ENCODE assay signal across 24 cellular contexts in the genomic region with DNA sequence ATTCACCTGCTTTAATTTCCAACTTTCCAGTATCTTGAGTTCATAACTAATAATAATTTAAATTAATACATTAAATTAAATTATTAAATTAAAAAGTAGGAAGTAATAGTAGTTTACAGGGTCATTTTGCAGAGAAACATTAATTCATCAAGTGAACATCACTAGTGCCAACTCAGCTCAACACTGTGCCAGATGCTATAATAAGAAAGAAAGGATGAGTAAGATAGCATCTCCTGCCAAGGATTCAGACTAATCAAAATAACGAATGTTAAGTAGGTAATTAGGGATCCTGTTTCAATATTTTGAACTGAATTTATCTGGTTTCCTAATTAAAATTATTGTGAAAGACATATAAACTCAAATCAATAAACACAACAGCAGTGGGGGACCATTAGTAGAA.
"Had no signal": no experiment of that assay in that cellular context is flagged by ENCODE, and none has a peak within 500 bp of the region (broad histone marks: within the 10 kb centered on the region; RNA-seq: fewer than 3 reads in every experiment).

No MANE protein-coding gene starts in this region.

- H3K9ac ChIP-seq: KMS-11, SK-N-SH had no signal

- H3K27ac Mint-ChIP-seq: activated CD8-positive, alpha-beta T cell treated with anti-CD3 and anti-CD28 coated beads for 36 hours; activated naive CD4-positive, alpha-beta T cell treated with anti-CD3 and anti-CD28 coated beads, Interleukin-2, amount 10 ng/mL, durations not matched to agents 7 days and 5 days; activated naive CD8-positive, alpha-beta T cell treated with anti-CD3 and anti-CD28 coated beads for 36 hours; activated T-cell treated with anti-CD3 and anti-CD28 coated beads, Interleukin-2, amount 50 U/mL, for 72 hours; activated T-helper 2 cell treated with anti-CD3 and anti-CD28 coated beads, Interferon-gamma antibody, Interleukin-2, Interleukin-4, amounts not matched to agents 10 μg/mL and 5 μg/mL and 100 μg/mL, durations not matched to agents 14 hours and 24 hours and 36 hours; T-helper 1 cell treated with Interleukin-12 subunit alpha and Interleukin-12 subunit beta and Interleukin-4 antibody, amounts not matched to agents 30 μg/mL and 1 μg/mL, for 36 hours had no signal

- H3K27me3 Mint-ChIP-seq: activated CD8-positive, alpha-beta T cell treated with anti-CD3 and anti-CD28 coated beads for 36 hours; activated naive CD4-positive, alpha-beta T cell treated with anti-CD3 and anti-CD28 coated beads, Interleukin-2, amount 10 ng/mL, durations not matched to agents 7 days and 5 days; activated naive CD8-positive, alpha-beta T cell treated with anti-CD3 and anti-CD28 coated beads for 36 hours had no signal

- ATAC-seq: activated CD4-positive, CD25-positive, alpha-beta regulatory T cell treated with anti-CD3 and anti-CD28 coated beads, Interleukin-2, amount 50 U/mL, for 24 hours; activated CD8-positive, alpha-beta T cell treated with anti-CD3 and anti-CD28 coated beads for 36 hours; activated T-cell treated with anti-CD3 and anti-CD28 coated beads, Interleukin-2, amount 50 U/mL, for 72 hours had no signal

- H3K4me3 Mint-ChIP-seq: activated CD8-positive, alpha-beta T cell treated with anti-CD3 and anti-CD28 coated beads for 36 hours; activated naive CD4-positive, alpha-beta T cell treated with anti-CD3 and anti-CD28 coated beads, Interleukin-2, amount 10 ng/mL, durations not matched to agents 7 days and 5 days; activated naive CD8-positive, alpha-beta T cell treated with anti-CD3 and anti-CD28 coated beads for 36 hours; activated T-cell treated with anti-CD3 and anti-CD28 coated beads, Interleukin-2, amount 50 U/mL, for 72 hours; T-helper 1 cell treated with Interleukin-12 subunit alpha and Interleukin-12 subunit beta and Interleukin-4 antibody, amounts not matched to agents 30 μg/mL and 1 μg/mL, for 36 hours had no signal

- H3K4me3 ChIP-seq: cardiac muscle cell, Peyer's patch, SJCRH30 had no signal

- H3K27ac ChIP-seq: brain microvascular endothelial cell, cardiac muscle cell, KMS-11, Peyer's patch, RWPE1, SJCRH30 had no signal

- H3K4me2 ChIP-seq: KMS-11, SK-N-SH had no signal

- H3K27me3 ChIP-seq: brain microvascular endothelial cell, cardiac muscle cell, Peyer's patch, SJCRH30 had no signal

- H3K9me2 ChIP-seq: SK-N-SH had no signal

- H3K4me1 Mint-ChIP-seq: activated naive CD4-positive, alpha-beta T cell treated with anti-CD3 and anti-CD28 coated beads, Interleukin-2, amount 10 ng/mL, durations not matched to agents 7 days and 5 days; activated naive CD8-positive, alpha-beta T cell treated with anti-CD3 and anti-CD28 coated beads for 36 hours had no signal

- H3K9me3 ChIP-seq: Peyer's patch, SJCRH30, SK-N-SH had no signal

- DNase-seq: activated CD4-positive, alpha-beta T cell treated with anti-CD3 and anti-CD28 coated beads for 4 hours; activated CD8-positive, alpha-beta memory T cell treated with anti-CD3 and anti-CD28 coated beads, Interleukin-2, amount 50 U/mL, for 4 hours; activated CD8-positive, alpha-beta T cell treated with anti-CD3 and anti-CD28 coated beads for 36 hours; activated gamma-delta T cell treated with Interleukin-2 at 50 U/mL for 16 hours; activated naive CD4-positive, alpha-beta T cell treated with anti-CD3 and anti-CD28 coated beads, Interleukin-2, amount 10 ng/mL, durations not matched to agents 7 days and 5 days; activated naive CD8-positive, alpha-beta T cell treated with anti-CD3 and anti-CD28 coated beads for 36 hours; activated T-cell treated with anti-CD3 and anti-CD28 coated beads, Interleukin-2, amount 50 U/mL, for 72 hours; brain microvascular endothelial cell; NCI-H1417; NCI-H1930; NCI-H524 treated with DMSO at 0.1 percent for 48 hours; NCI-H774; NK-92 treated with Interleukin-12 subunit alpha and Interleukin-12 subunit beta, amount 100 ng/mL, for 24 hours; OCI-M1; Peyer's patch; Right ventricle myocardium superior; SJCRH30; SK-N-SH had no signal

- H3K36me3 Mint-ChIP-seq: activated naive CD4-positive, alpha-beta T cell treated with anti-CD3 and anti-CD28 coated beads, Interleukin-2, amount 10 ng/mL, durations not matched to agents 7 days and 5 days; activated naive CD8-positive, alpha-beta T cell treated with anti-CD3 and anti-CD28 coated beads for 36 hours had no signal

- H3K36me3 ChIP-seq: brain microvascular endothelial cell, cardiac muscle cell, Peyer's patch, SJCRH30 had no signal

- H3K4me1 ChIP-seq: Peyer's patch, SJCRH30 had no signal
